11 cellular contexts compared by ENCODE assay signal in the genomic region with DNA sequence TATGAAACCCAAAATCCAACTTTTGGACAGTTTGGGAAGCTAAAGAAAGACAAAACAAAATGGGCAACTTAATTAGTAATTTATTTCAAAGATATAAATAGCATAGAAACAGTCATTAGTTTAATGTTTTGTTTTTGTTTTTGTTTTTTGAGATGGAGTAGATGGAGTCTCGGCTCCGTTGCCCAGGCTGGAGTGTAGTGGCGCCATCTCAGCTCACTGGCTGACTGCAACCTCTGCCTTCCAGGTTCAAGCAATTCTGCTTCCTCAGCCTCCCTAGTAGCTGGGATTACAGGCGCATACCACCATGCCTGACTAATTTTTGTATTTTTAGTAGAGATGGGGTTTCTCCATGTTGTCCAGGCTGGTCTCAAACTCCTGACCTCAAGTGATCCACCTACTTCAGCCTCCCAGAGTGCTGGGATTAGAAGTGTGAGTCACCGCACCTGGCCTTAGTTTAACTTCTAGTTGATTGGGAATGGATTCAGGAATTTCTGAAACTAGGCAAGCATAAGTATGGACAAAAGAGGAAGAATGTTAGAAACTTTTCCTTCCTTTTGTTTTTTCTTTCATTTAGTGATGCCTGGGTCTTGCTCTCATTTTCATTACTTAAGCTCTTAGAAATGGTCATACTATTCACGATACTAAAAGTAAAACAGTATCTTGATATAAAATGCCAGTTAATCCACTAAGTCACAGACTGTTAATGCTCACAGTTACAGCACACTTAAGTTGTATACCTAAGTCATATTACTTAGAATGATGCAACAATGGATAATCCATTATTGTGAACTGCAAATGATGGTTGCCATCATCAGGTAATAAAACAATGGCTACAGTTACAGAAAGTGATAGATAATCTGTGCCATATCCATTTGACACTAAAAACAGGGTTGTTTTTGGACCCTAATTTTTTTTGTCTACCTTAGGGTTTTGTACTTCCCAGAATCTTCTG. TPM values are rescaled to one million over a fixed set of nuclear protein-coding genes. Genes with fewer than 3 reads are reported as not detected.
A peak's percentile ranks its signal among the peaks of the same experiment; 100 is the strongest.
DNase-seq lines count a peak whose midpoint lies in the region; ATAC-seq and TF ChIP-seq lines count a peak whose summit lies in the region.
"Had no signal": no experiment of that assay in that cellular context is flagged by ENCODE, and none has a peak within 500 bp of the region (broad histone marks: within the 10 kb centered on the region; RNA-seq: fewer than 3 reads in every experiment).

No MANE protein-coding gene starts in this region.

- H3K4me1 Mint-ChIP-seq in Calu3 (ENCODE audit: low read depth, unreplicated experiment), result peaks cover 64% of the 10 kb centered on the region

- DNase-seq in EH (ENCODE audit: low read depth) (peak; percentile 54), dermis blood vessel endothelial cell (peak; percentile 44), osteoblast (ENCODE audit: insufficient read length, low spot score, missing footprints) (no peak), Calu3 (no peak), hepatic stellate cell (ENCODE audit: low spot score) (no peak), NCI-H1436 (lab: John Stamatoyannopoulos, UW) (no peak)
- DNase-seq: activated CD4-positive, alpha-beta T cell treated with anti-CD3 and anti-CD28 coated beads, Interleukin-2, amount 50 U/mL, for 48 hours; DMS79 had no signal

- peak overlapping the region; percentile 20; the same call in 1 of the 2 replicates for H3K4me2 ChIP-seq in OCI-LY1 (ENCODE audit: low read length)
- no peak overlapping the region for H3K4me2 ChIP-seq in osteoblast (ENCODE audit: insufficient read depth, low read length)

- no peaks in the 10 kb centered on the region for H3K9me2 ChIP-seq in OCI-LY1 (ENCODE audit: low read depth, low read length)

- H3K27me3 Mint-ChIP-seq in Calu3 (ENCODE audit: unreplicated experiment), result no peaks in the 10 kb centered on the region

- no peak overlapping the region for H3K27ac Mint-ChIP-seq in Calu3 (ENCODE audit: unreplicated experiment)

- H3K36me3 Mint-ChIP-seq in Calu3 (ENCODE audit: insufficient read depth, unreplicated experiment), result no peaks in the 10 kb centered on the region

- CTCF ChIA-PET in Calu3 (lab: Charles Lee), result no interaction called here

- H4K20me1 ChIP-seq in OCI-LY1 (ENCODE audit: insufficient read depth, low read length), result no peaks in the 10 kb centered on the region
- peaks cover 95% of the 10 kb centered on the region for H4K20me1 ChIP-seq in osteoblast (ENCODE audit: insufficient read depth, low read length)

- no peaks in the 10 kb centered on the region for H3F3A ChIP-seq in OCI-LY1 (ENCODE audit: insufficient read depth, low read length)

- H3K36me3 ChIP-seq in OCI-LY1 (ENCODE audit: insufficient read depth, low read length) (peaks cover 4% of the 10 kb centered on the region), osteoblast (ENCODE audit: insufficient read depth, low read length) (no peaks in the 10 kb centered on the region)

- H3K27me3 ChIP-seq in OCI-LY1 (ENCODE audit: insufficient read depth, low read length) (no peaks in the 10 kb centered on the region), osteoblast (ENCODE audit: insufficient read depth, low read length) (no peaks in the 10 kb centered on the region)
- H3K27me3 ChIP-seq: hepatocyte had no signal

- H3K9me3 Mint-ChIP-seq in Calu3 (ENCODE audit: low read depth, unreplicated experiment), result no peaks in the 10 kb centered on the region

- H3K4me1 ChIP-seq in OCI-LY1 (ENCODE audit: insufficient read depth, low read length, severe bottlenecking), result peaks cover 78% of the 10 kb centered on the region
- H3K4me1 ChIP-seq in osteoblast (ENCODE audit: insufficient read depth, low read length), result peaks cover 42% of the 10 kb centered on the region

- TF ChIP-seq CTCF in OCI-LY1 (IDR thresholded peaks at IDR 0.05; ENCODE audit: low read length) (no peak), osteoblast (IDR thresholded peaks at IDR 0.05; ENCODE audit: extremely low read depth, low read depth, low read length) (no peak), Calu3 (IDR thresholded peaks at IDR 0.05; ENCODE audit: unreplicated experiment) (no peak)

- H3K9ac ChIP-seq in OCI-LY1 (ENCODE audit: low read length), result no peak overlapping the region

- H2AFZ ChIP-seq in OCI-LY1 (ENCODE audit: low read length) (no peak overlapping the region), osteoblast (ENCODE audit: low read length) (no peak overlapping the region)
- H2AFZ ChIP-seq: hepatocyte had no signal

- intact Hi-C loops in Calu3 (cut with micrococcal nuclease; ENCODE audit: unreplicated experiment), result no loop called here

- no peak overlapping the region for H3K4me3 Mint-ChIP-seq in Calu3 (ENCODE audit: low read depth, unreplicated experiment)

- H3K27ac ChIP-seq in OCI-LY1 (ENCODE audit: low read depth, low read length, poor library complexity, severe bottlenecking) (no peak overlapping the region), osteoblast (ENCODE audit: low read depth, low read length) (peak overlapping the region; percentile 19)
- H3K27ac ChIP-seq: hepatocyte had no signal

- H3K79me2 ChIP-seq in OCI-LY1 (ENCODE audit: insufficient read depth, low read length), result peaks cover 100% of the 10 kb centered on the region
- H3K79me2 ChIP-seq in osteoblast (ENCODE audit: insufficient read depth, low read length), result peaks cover 100% of the 10 kb centered on the region

- no TSS peak for BruUV-seq in Calu3 (replicated peaks; lab: Mats Ljungman, UMichigan)

- H3K9me3 ChIP-seq in OCI-LY1 (ENCODE audit: low read length) (no peaks in the 10 kb centered on the region), osteoblast (ENCODE audit: low read depth, low read length) (no peaks in the 10 kb centered on the region)

- H3K4me3 ChIP-seq in OCI-LY1 (ENCODE audit: low read depth, low read length, poor library complexity, severe bottlenecking), result no peak overlapping the region
- no peak overlapping the region for H3K4me3 ChIP-seq in osteoblast (ENCODE audit: insufficient read depth, low read length)
- H3K4me3 ChIP-seq: hepatocyte had no signal

- no peak for ATAC-seq in HG02588 (IDR thresholded peaks at IDR 0.05; ENCODE audit: unreplicated experiment)

RNA-seq across cellular contexts. Expression of a gene that starts 8.2 kb away (rescaled TPM):
- 76.6 and 80.3 TPM in 2 replicates for total RNA-seq in dermis blood vessel endothelial cell
- total RNA-seq in osteoblast, result 107 and 117 TPM in 2 replicates
- 76.2 and 93.6 TPM in 2 replicates for total RNA-seq in Calu3 (2022)

Comparison
In these comparisons a context has a peak if more than half of its experiments do, and no peak if none do; other contexts are left out.
1. DNase-seq: peak in EH (single experiment) and dermis blood vessel endothelial cell (single experiment); none in osteoblast (single experiment), Calu3 (single experiment), hepatic stellate cell (single experiment) and NCI-H1436 (single experiment).